Comparison of ENCODE assay signal across 18 cellular contexts in the genomic region with DNA sequence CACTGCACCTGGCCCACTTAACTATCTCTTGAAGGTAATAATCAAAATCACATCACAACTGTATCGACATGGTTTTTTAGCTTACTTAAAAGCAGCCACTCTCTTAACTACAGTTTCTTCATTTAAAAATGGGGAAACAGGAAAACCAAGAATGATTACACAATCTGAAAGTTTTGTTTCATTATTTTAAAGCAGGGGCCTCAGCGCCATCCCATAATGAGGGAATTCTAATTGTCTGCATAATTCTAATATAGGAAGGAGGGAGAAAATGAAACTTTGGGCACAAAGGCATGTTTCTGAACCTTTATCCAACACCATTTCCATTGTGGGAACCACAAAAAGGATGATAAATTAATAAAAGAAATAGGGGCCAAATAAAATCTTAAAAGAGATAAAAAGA. TPM values are rescaled to one million over a fixed set of nuclear protein-coding genes. Genes with fewer than 3 reads are reported as not detected.
A peak's percentile ranks its signal among the peaks of the same experiment; 100 is the strongest.
DNase-seq lines count a peak whose midpoint lies in the region; ATAC-seq and TF ChIP-seq lines count a peak whose summit lies in the region.
"Had no signal": no experiment of that assay in that cellular context is flagged by ENCODE, and none has a peak within 500 bp of the region (broad histone marks: within the 10 kb centered on the region; RNA-seq: fewer than 3 reads in every experiment).

No MANE protein-coding gene starts in this region.

- no peaks in the 10 kb centered on the region for H3K9me2 ChIP-seq in Karpas-422 (replicated peaks; ENCODE audit: insufficient read depth, low read length)

- H3K4me1 ChIP-seq in Karpas-422 (ENCODE audit: low read length), result peaks cover 15% of the 10 kb centered on the region

- H3K79me2 ChIP-seq in Karpas-422 (ENCODE audit: low read length), result no peaks in the 10 kb centered on the region

- ATAC-seq in Right ventricle myocardium superior (ENCODE audit: poor library complexity) (peak; percentile 18), left ventricle myocardium superior (no peak)
- no peak for ATAC-seq in activated T-cell treated with anti-CD3 and anti-CD28 coated beads, Interleukin-2, amount 50 U/mL, for 4 hours
- ATAC-seq: GM23338 had no signal

- no peaks in the 10 kb centered on the region for H4K20me1 ChIP-seq in Karpas-422 (ENCODE audit: insufficient read depth, low read depth, low read length)

- H3K9me3 ChIP-seq in Karpas-422 (ENCODE audit: low read length), result no peaks in the 10 kb centered on the region
- H3K9me3 ChIP-seq: SJSA1 had no signal

- no peaks in the 10 kb centered on the region for H3K27me3 ChIP-seq in Karpas-422 (ENCODE audit: low read length)
- H3K27me3 ChIP-seq: SJSA1 had no signal

- no peak overlapping the region for H3K4me3 Mint-ChIP-seq in activated T-cell treated with anti-CD3 and anti-CD28 coated beads, Interleukin-2, amount 50 U/mL, for 4 hours
- H3K4me3 Mint-ChIP-seq: GM23338 had no signal

- H3K4me3 ChIP-seq in fibroblast of pulmonary artery (replicated peaks; ENCODE audit: low read depth, low read length) (no peak overlapping the region), Karpas-422 (ENCODE audit: low read length) (no peak overlapping the region)
- H3K4me3 ChIP-seq: GM23338, SJSA1 had no signal

- no peak overlapping the region for H3K4me2 ChIP-seq in Karpas-422 (ENCODE audit: low read depth, low read length, poor library complexity, severe bottlenecking)
- H3K4me2 ChIP-seq: GM23338 had no signal

- no peaks in the 10 kb centered on the region for H3K36me3 ChIP-seq in Karpas-422 (ENCODE audit: insufficient read depth, low read length)
- H3K36me3 ChIP-seq: SJSA1 had no signal

- no peak for TF ChIP-seq CTCF in fibroblast of pulmonary artery (IDR thresholded peaks at IDR 0.05; ENCODE audit: low read length, missing control alignments)

- H3K4me1 Mint-ChIP-seq in activated T-cell treated with anti-CD3 and anti-CD28 coated beads, Interleukin-2, amount 50 U/mL, for 4 hours (ENCODE audit: low read depth), result peaks cover 35% of the 10 kb centered on the region

- H3K9ac ChIP-seq in Karpas-422 (ENCODE audit: low read length), result no peak overlapping the region

- H2AFZ ChIP-seq in Karpas-422 (ENCODE audit: low read length), result no peak overlapping the region
- H2AFZ ChIP-seq: GM23338 had no signal

- no peaks in the 10 kb centered on the region for H3K9me3 Mint-ChIP-seq in activated T-cell treated with anti-CD3 and anti-CD28 coated beads, Interleukin-2, amount 50 U/mL, for 4 hours

- no peak overlapping the region for H3K27ac ChIP-seq in Karpas-422 (ENCODE audit: low read length)
- H3K27ac ChIP-seq: SJSA1 had no signal

- intact Hi-C loops in Right ventricle myocardium superior (cut with DNase I) (no loop called here), left ventricle myocardium superior (cut with micrococcal nuclease) (no loop called here)

- DNase-seq in Right ventricle myocardium superior, result no peak
- no peak for DNase-seq in left ventricle myocardium superior
- peak; percentile 86 for DNase-seq in MV-4-11 (lab: John Stamatoyannopoulos, UW)
- DNase-seq in fibroblast of pulmonary artery (ENCODE audit: low read depth), result peak; percentile 7
- no peak for DNase-seq in Karpas-422
- no peak for DNase-seq in NCI-H1105 treated with DMSO at 0.1 percent for 48 hours (lab: John Stamatoyannopoulos, UW)
- no peak for DNase-seq in activated T-cell treated with anti-CD3 and anti-CD28 coated beads, Interleukin-2, amount 50 U/mL, for 4 hours
- DNase-seq in activated CD4-positive, alpha-beta T cell treated with anti-CD3 and anti-CD28 coated beads, Interleukin-2, amount 50 U/mL, for 1 hour, result no peak
- DNase-seq: 8988T; CD4-positive, alpha-beta memory T cell; NCI-H1417; NCI-H1930; NCI-H2171 treated with DMSO at 0.1 percent for 48 hours; NCI-H510A; NCI-H82; T-helper 1 cell had no signal

- no peaks in the 10 kb centered on the region for H3K27me3 Mint-ChIP-seq in activated T-cell treated with anti-CD3 and anti-CD28 coated beads, Interleukin-2, amount 50 U/mL, for 4 hours (ENCODE audit: low read depth)
- H3K27me3 Mint-ChIP-seq: CD4-positive, alpha-beta memory T cell had no signal

- peaks cover 35% of the 10 kb centered on the region for H3K36me3 Mint-ChIP-seq in activated T-cell treated with anti-CD3 and anti-CD28 coated beads, Interleukin-2, amount 50 U/mL, for 4 hours (ENCODE audit: insufficient read depth)

RNA-seq across cellular contexts. Expression of a gene that starts 7.6 kb away (rescaled TPM):
- total RNA-seq in Right ventricle myocardium superior (1.0 TPM), left ventricle myocardium superior (0.89 TPM)
- 0.83 and 2.9 TPM in 2 replicates for total RNA-seq in Karpas-422 (2014; rRNA removed; shearing (Covaris generic); ENCODE audit: low replicate concordance)
- 1 to 10 TPM; 1.2 to 1.4 (median 1.2) TPM for total RNA-seq in activated T-cell treated with anti-CD3 and anti-CD28 coated beads, Interleukin-2, amount 50 U/mL, for 4 hours

RNA-seq across cellular contexts. Expression of a gene that starts 53.9 kb away (rescaled TPM):
- total RNA-seq in Right ventricle myocardium superior (not detected), left ventricle myocardium superior (not detected)
- total RNA-seq in Karpas-422 (2014; rRNA removed; shearing (Covaris generic); ENCODE audit: low replicate concordance), result 0.51 TPM in 1 of 2 replicates, not detected in the other
- total RNA-seq in activated T-cell treated with anti-CD3 and anti-CD28 coated beads, Interleukin-2, amount 50 U/mL, for 4 hours, result not detected
- total RNA-seq: CD4-positive, alpha-beta memory T cell; GM23338; SJSA1 had no signal

Comparison
In these comparisons a context has a peak if more than half of its experiments do, and no peak if none do; other contexts are left out.
1. DNase-seq: peak in MV-4-11 (single experiment) and fibroblast of pulmonary artery (single experiment); none in Right ventricle myocardium superior (single experiment), left ventricle myocardium superior (single experiment), Karpas-422 (single experiment), NCI-H1105 treated with DMSO at 0.1 percent for 48 hours (single experiment), activated T-cell treated with anti-CD3 and anti-CD28 coated beads, Interleukin-2, amount 50 U/mL, for 4 hours (single experiment) and activated CD4-positive, alpha-beta T cell treated with anti-CD3 and anti-CD28 coated beads, Interleukin-2, amount 50 U/mL, for 1 hour (single experiment).